ENCODE assay signal across 12 cellular contexts in genomic region chr4:55817691-55818090, GRCh38. TPM values are rescaled to one million over a fixed set of nuclear protein-coding genes. Genes with fewer than 3 reads are reported as not detected.
"Had no signal": no experiment of that assay in that cellular context is flagged by ENCODE, and none has a peak within 500 bp of the region (broad histone marks: within the 10 kb centered on the region; RNA-seq: fewer than 3 reads in every experiment).

No MANE protein-coding gene starts in this region.

- H3K9me3 ChIP-seq: HAP-1 had no signal

- H3K4me3 ChIP-seq: GM23248, GM23338, HAP-1 had no signal

- H3K9ac ChIP-seq: GM23248 had no signal

- H3K27ac ChIP-seq: GM23248 had no signal

- DNase-seq: GM23248, GOT3, H7, H9, HCEC 1CT, HFFc6 had no signal

- H3K36me3 ChIP-seq: HAP-1 had no signal

- H2AFZ ChIP-seq: GM23248, GM23338 had no signal

- FAIRE-seq: H1, H54 had no signal

- ATAC-seq: GM23338, HCT116 had no signal

- H3K4me2 ChIP-seq: GM23338 had no signal

RNA-seq across cellular contexts. Expression of gene EXOC1L, which starts 1.9 kb away (rescaled TPM):
- total RNA-seq: GM23248, GM23338, H1, H4, H7, H9, HFFc6 had no signal
- polyA plus RNA-seq: GM23248, GM23338 had no signal
